15 cellular contexts compared by ENCODE assay signal in the genomic region with DNA sequence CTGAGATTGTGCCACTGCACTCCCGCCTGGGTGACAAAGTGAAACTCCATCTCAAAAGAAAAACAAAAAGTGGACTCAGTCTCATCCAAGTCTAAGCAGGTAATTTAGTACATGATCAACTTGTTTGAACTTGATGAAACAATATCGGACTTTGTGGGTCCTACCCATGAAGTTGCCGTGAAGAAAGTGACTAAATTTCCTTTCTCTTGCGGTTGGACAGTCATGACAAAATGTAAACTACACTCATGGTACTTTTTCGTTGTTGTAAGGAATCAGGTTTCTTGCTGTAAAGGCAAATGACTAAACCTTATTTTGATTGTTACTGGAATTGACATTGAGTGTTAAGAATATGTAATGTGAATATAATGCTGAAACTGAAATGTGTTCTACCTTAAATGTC.
DNase-seq lines count a peak whose midpoint lies in the region; ATAC-seq and TF ChIP-seq lines count a peak whose summit lies in the region.
"Had no signal": no experiment of that assay in that cellular context is flagged by ENCODE, and none has a peak within 500 bp of the region (broad histone marks: within the 10 kb centered on the region; RNA-seq: fewer than 3 reads in every experiment).

No MANE protein-coding gene starts in this region.

- no peaks in the 10 kb centered on the region for H3K9me3 ChIP-seq in PC-3 (ENCODE audit: low read length)
- H3K9me3 ChIP-seq: A549, BE2C had no signal

- peaks cover 23% of the 10 kb centered on the region; the same call in 1 of the 2 replicates for H3K27me3 ChIP-seq in PC-3 (ENCODE audit: low read length)
- H3K27me3 ChIP-seq: BE2C had no signal

- H3K9me2 ChIP-seq in PC-3 (replicated peaks; ENCODE audit: low read length) = no peaks in the 10 kb centered on the region

- no peaks in the 10 kb centered on the region for H4K20me1 ChIP-seq in PC-3 (ENCODE audit: low read length)

- no TSS peak for BruUV-seq in PC-3 (replicated peaks; lab: Mats Ljungman, UMichigan)

- intact Hi-C loops in PC-3 (cut with micrococcal nuclease) = no loop called here

- H3K4me3 ChIP-seq in PC-3 (ENCODE audit: low read length) = no peak overlapping the region
- H3K4me3 ChIP-seq in epithelial cell of esophagus (ENCODE audit: low read length) = no peak overlapping the region
- H3K4me3 ChIP-seq: A549 had no signal

- no peaks in the 10 kb centered on the region; the same call in 1 of the 2 replicates for H3K4me1 ChIP-seq in PC-3 (ENCODE audit: insufficient read depth, low read length)
- H3K4me1 ChIP-seq: A549, BE2C had no signal

- no peak overlapping the region for H3K9ac ChIP-seq in PC-3 (ENCODE audit: low read length)

- no peaks in the 10 kb centered on the region for H3K36me3 ChIP-seq in PC-3 (ENCODE audit: low read depth, low read length)
- H3K36me3 ChIP-seq: BE2C had no signal

- no peaks in the 10 kb centered on the region for H3F3A ChIP-seq in PC-3 (ENCODE audit: low read length, unreplicated experiment)

- CTCF ChIA-PET in PC-3 (lab: Charles Lee) = no interaction called here

- H3K27ac ChIP-seq in PC-3 (ENCODE audit: low read length) = no peak overlapping the region
- H3K27ac ChIP-seq: A549, C4-2B had no signal

- no peak for ATAC-seq in PC-3
- ATAC-seq: A549; CD8-positive, alpha-beta T cell had no signal

- H3K79me2 ChIP-seq in PC-3 (ENCODE audit: low read length) = no peaks in the 10 kb centered on the region

- 0 out of 2 replicates have a peak overlapping the region, but pooled peaks have one; percentile 6 for H3K4me2 ChIP-seq in PC-3 (ENCODE audit: low read length)
- H3K4me2 ChIP-seq: A549 had no signal

- DNase-seq in HT1080 (ENCODE audit: low read depth) (peak; percentile 60), PC-3 (peak; percentile 59), epithelial cell of esophagus (ENCODE audit: low read depth) (peak; percentile 95), NCI-H226 (no peak), D341Med (ENCODE audit: low spot score) (no peak), NCI-H1105 (lab: John Stamatoyannopoulos, UW) (no peak)
- DNase-seq: BE2C; CD8-positive, alpha-beta T cell; COR-L47; DND-41; GF-D8; HCEC 1CT; HFFc6 had no signal

- H2AFZ ChIP-seq in PC-3 (ENCODE audit: low read length) = no peak overlapping the region

- POLR2A ChIA-PET in PC-3 (lab: Charles Lee; ENCODE audit: unreplicated experiment) = no interaction called here

- TF ChIP-seq CTCF in PC-3 (conservative IDR thresholded peaks at IDR 0.05; ENCODE audit: low read depth, low read length) = no peak
- TF ChIP-seq CTCF in epithelial cell of esophagus (IDR thresholded peaks at IDR 0.05; ENCODE audit: insufficient read depth, low read depth, low read length, missing control alignments) = no peak

Comparison
In these comparisons a context has a peak if more than half of its experiments do, and no peak if none do; other contexts are left out.
1. DNase-seq: peak in HT1080 (single experiment), PC-3 (single experiment) and epithelial cell of esophagus (single experiment); none in NCI-H226 (single experiment), D341Med (single experiment) and NCI-H1105 (single experiment).